Comparison of ENCODE assay signal across 13 cellular contexts in genomic region chr3:133412511-133413165, GRCh38. TPM values are rescaled to one million over a fixed set of nuclear protein-coding genes. Genes with fewer than 3 reads are reported as not detected.
DNase-seq lines count a peak whose midpoint lies in the region; ATAC-seq, FAIRE-seq and TF ChIP-seq lines count a peak whose summit lies in the region.
"Had no signal": no experiment of that assay in that cellular context is flagged by ENCODE, and none has a peak within 500 bp of the region (broad histone marks: within the 10 kb centered on the region; RNA-seq: fewer than 3 reads in every experiment).

No MANE protein-coding gene starts in this region.

- H3K27me3 ChIP-seq in HepG2 (ENCODE audit: control insufficient read depth in 1 of 2, insufficient read depth in 2 of 2, low read length in 2 of 2) (peaks cover 0 to 15% of the 10 kb centered on the region in 2 experiments; a peak in 3 of 5 replicates), testis (no peaks in the 10 kb centered on the region)

- TF ChIP-seq CTCF in cardiac fibroblast (IDR thresholded peaks at IDR 0.05; ENCODE audit: low read depth, low read length) (no peak), HepG2 (CRISPR knock-in tag; IDR thresholded peaks at IDR 0.05) (no peak), testis (IDR thresholded peaks at IDR 0.05) (no peak)

- H3K9ac ChIP-seq in HepG2 (ENCODE audit: insufficient read depth, low read depth, low read length): no peak overlapping the region

- no peaks in the 10 kb centered on the region for H3K79me2 ChIP-seq in HepG2 (ENCODE audit: insufficient read depth, low read length)

- POLR2A ChIA-PET in HepG2 (lab: Yijun Ruan, JAX): no interaction called here

- H3K4me2 ChIP-seq in HepG2 (ENCODE audit: low read depth, low read length): no peak overlapping the region

- peak; percentile 37 for DNase-seq in NCI-H146 (lab: John Stamatoyannopoulos, UW)
- no peak for DNase-seq in NCI-H146 treated with DMSO at 0.1 percent for 48 hours (lab: John Stamatoyannopoulos, UW; ENCODE audit: unreplicated experiment)
- DNase-seq in cardiac fibroblast (ENCODE audit: low read depth in 2 of 2): peak; percentile 61 to 73
- no peak for DNase-seq in HepG2 (ENCODE audit: low spot score)
- peak; percentile 27 for DNase-seq in testis
- no peak for DNase-seq in iPS-NIHi11 (ENCODE audit: low spot score)
- DNase-seq in DMS79 treated with DMSO at 0.1 percent for 48 hours (lab: John Stamatoyannopoulos, UW): no peak
- DNase-seq: activated T-cell treated with anti-CD3 and anti-CD28 coated beads for 4 hours, cortex of kidney, KG1, T-cell had no signal

- ATAC-seq in HepG2 (peak; percentile 52), GM21529 (IDR thresholded peaks at IDR 0.05; ENCODE audit: unreplicated experiment) (no peak)

- no peaks in the 10 kb centered on the region for H3K36me3 ChIP-seq in HepG2 (replicated peaks in 1 of 2; ENCODE audit: control insufficient read depth in 1 of 2, insufficient read depth in 2 of 2, low read length in 2 of 2)
- no peaks in the 10 kb centered on the region for H3K36me3 ChIP-seq in testis (ENCODE audit: low read depth, missing control alignments)

- intact Hi-C loops in HepG2 (cut with micrococcal nuclease; ENCODE audit: unreplicated experiment) (no loop called here), testis (cut with DNase I; ENCODE audit: low total_unique reads) (no loop called here)

- no TSS peak for BruUV-seq in HepG2 (replicated peaks; lab: Mats Ljungman, UMichigan)

- in situ Hi-C loops in HepG2 (cut with HindIII; ENCODE audit: extremely low pct_ligation_motif_present, low pct_unique_long_range_greater_than_20kb): no loop called here

- H3K9me3 ChIP-seq in HepG2 (ENCODE audit: low read length) (no peaks in the 10 kb centered on the region), testis (no peaks in the 10 kb centered on the region)

- no peak overlapping the region for H3K27ac ChIP-seq in HepG2 (ENCODE audit: extremely low read length, insufficient read depth, low read length)
- no peak overlapping the region for H3K27ac ChIP-seq in testis

- TF ChIP-seq EP300 in HepG2 (IDR thresholded peaks at IDR 0.05; ENCODE audit: low read depth in 2 of 2, low read length in 2 of 2): no peak
- TF ChIP-seq EP300 in HepG2 (CRISPR knock-in tag; IDR thresholded peaks at IDR 0.05; ENCODE audit: borderline replicate concordance): no peak

- no peak for FAIRE-seq in HepG2 (lab: Jason Lieb, UNC)
- FAIRE-seq: A204.1 had no signal

- no peaks in the 10 kb centered on the region for H4K20me1 ChIP-seq in HepG2 (ENCODE audit: insufficient read depth, low read length)

- no peak overlapping the region for H2AFZ ChIP-seq in HepG2 (ENCODE audit: low read length)

- 27% methylated on average over 9 of the region's 19 CpGs for WGBS in HepG2 (ENCODE audit: low lambda C conversion rate)
- 58 to 60% methylated on average over 12 to 19 of the region's 19 CpGs for WGBS in testis, 2 donors

- TF ChIP-seq POLR2A in HepG2 (IDR thresholded peaks at IDR 0.05; ENCODE audit: insufficient read depth in 1 of 2, low read depth in 2 of 2, low read length in 2 of 2) (no peak), testis (IDR thresholded peaks at IDR 0.05) (no peak)

- H3K4me1 ChIP-seq in HepG2 (ENCODE audit: insufficient read depth, low read length) (no peaks in the 10 kb centered on the region), testis (no peaks in the 10 kb centered on the region)

- CTCF ChIA-PET in HepG2 (lab: Yijun Ruan, JAX; ENCODE audit: low intra/inter-chr PET ratio, low total read pairs): no interaction called here

- H3K4me3 ChIP-seq in cardiac fibroblast (replicated peaks in 1 of 2; ENCODE audit: low read depth in 2 of 2, low read length in 2 of 2) (peak overlapping the region; percentile 1 to 14), HepG2 (replicated peaks in 1 of 3; ENCODE audit: insufficient read depth in 1 of 3, low read depth in 2 of 3, low read length in 3 of 3) (no peak overlapping the region), testis (no peak overlapping the region)

- no peak for TF ChIP-seq RAD21 in HepG2 (CRISPR knock-in tag; IDR thresholded peaks at IDR 0.05)

TF ChIP-seq in HepG2, 621 proteins besides CTCF, POLR2A, EP300 and RAD21:
- TF ChIP-seq SP4 (CRISPR knock-in tag; IDR thresholded peaks at IDR 0.05) (no peak), MIXL1 (CRISPR knock-in tag; IDR thresholded peaks at IDR 0.05) (no peak), PRPF4 (IDR thresholded peaks at IDR 0.05; ENCODE audit: low read depth, low read length, poor library complexity, severe bottlenecking) (no peak), ZNF768 (CRISPR knock-in tag; IDR thresholded peaks at IDR 0.05) (peak; percentile 83), ZNF7 (CRISPR knock-in tag; IDR thresholded peaks at IDR 0.05) (no peak)
TF ChIP-seq in HepG2: peak in this region for 1.

RNA-seq across cellular contexts. Expression of gene BFSP2, which starts 12.8 kb away (rescaled TPM):
- total RNA-seq in HepG2 (2016; rRNA removed; fragmentation: Illumina TruSeq; extraction: Trizol): not detected in 2 replicates
- total RNA-seq in HepG2 (2016; cell fraction: cytosol; rRNA removed; fragmentation: Illumina TruSeq; extraction: Trizol; ENCODE audit: low read depth): not detected in 2 replicates
- total RNA-seq in HepG2 (2016; cell fraction: insoluble cytoplasmic fraction; rRNA removed; fragmentation: Illumina TruSeq; extraction: Trizol): not detected in 2 replicates
- not detected in 2 replicates for total RNA-seq in HepG2 (2016; cell fraction: membrane; rRNA removed; fragmentation: Illumina TruSeq; extraction: Trizol)
- not detected in 2 replicates for total RNA-seq in HepG2 (2016; cell fraction: nucleus; rRNA removed; fragmentation: Illumina TruSeq; extraction: Trizol)
- polyA plus RNA-seq in HepG2 (2011; rRNA removed): not detected in 2 replicates
- polyA plus RNA-seq in HepG2 (2011; cell fraction: cytosol; rRNA removed): not detected in 2 replicates
- polyA plus RNA-seq in HepG2 (2011; cell fraction: nucleus; rRNA removed): not detected in 2 replicates
- polyA plus RNA-seq in HepG2 (2012): not detected in 2 replicates
- polyA plus RNA-seq in HepG2 (2016; cell fraction: cytosol; fragmentation: Illumina TruSeq; extraction: Trizol; ENCODE audit: low read depth): not detected in 2 replicates
- polyA plus RNA-seq in HepG2 (2016; cell fraction: insoluble cytoplasmic fraction; fragmentation: Illumina TruSeq; extraction: Trizol; ENCODE audit: low read depth): not detected in 2 replicates
- polyA plus RNA-seq in HepG2 (2016; cell fraction: membrane; fragmentation: Illumina TruSeq; extraction: Trizol; ENCODE audit: low read depth): not detected in 2 replicates
- polyA plus RNA-seq in HepG2 (2016; cell fraction: nucleus; fragmentation: Illumina TruSeq; extraction: Trizol; ENCODE audit: insufficient read depth, low read depth): not detected in 2 replicates
- not detected in 2 replicates for polyA minus RNA-seq in HepG2 (2011; rRNA and poly(A)+ RNA removed; ENCODE audit: low replicate concordance)
- not detected in 2 replicates for polyA minus RNA-seq in HepG2 (2011; cell fraction: cytosol; rRNA and poly(A)+ RNA removed)
- not detected in 2 replicates for polyA minus RNA-seq in HepG2 (2011; cell fraction: nucleus; rRNA and poly(A)+ RNA removed)
- total RNA-seq in testis: not detected
- polyA plus RNA-seq in testis (ENCODE audit: insufficient read depth, low read depth, low replicate concordance): not detected

Comparison
In these comparisons a context has a peak if more than half of its experiments do, and no peak if none do; other contexts are left out.
1. DNase-seq: peak in NCI-H146 (single experiment), cardiac fibroblast (2 of 2) and testis (single experiment); none in NCI-H146 treated with DMSO at 0.1 percent for 48 hours (single experiment), HepG2 (single experiment), iPS-NIHi11 (single experiment) and DMS79 treated with DMSO at 0.1 percent for 48 hours (single experiment).
2. H3K4me3 ChIP-seq: peak in cardiac fibroblast (2 of 2); none in HepG2 (0 of 3) and testis (0 of 2).